In genomic region chr20:63680857-63681608, GRCh38 we compare ENCODE assay signal across 1 cellular context.
TF ChIP-seq lines count a peak whose summit lies in the region.

No MANE protein-coding gene starts in this region.

TF ChIP-seq in HepG2, 621 proteins besides CTCF, POLR2A, EP300 and RAD21:
- TF ChIP-seq AGO2 (optimal IDR thresholded peaks at IDR 0.05; ENCODE audit: low read depth, low read length) (peak; percentile 77), ZNF616 (CRISPR knock-in tag; IDR thresholded peaks at IDR 0.05; ENCODE audit: low read depth) (no peak), RXRA (CRISPR knock-in tag; IDR thresholded peaks at IDR 0.05) (peak; percentile 6; the same call in 1 of the 2 replicates)
